Comparison of ENCODE assay signal across 1 cellular context in the genomic region with DNA sequence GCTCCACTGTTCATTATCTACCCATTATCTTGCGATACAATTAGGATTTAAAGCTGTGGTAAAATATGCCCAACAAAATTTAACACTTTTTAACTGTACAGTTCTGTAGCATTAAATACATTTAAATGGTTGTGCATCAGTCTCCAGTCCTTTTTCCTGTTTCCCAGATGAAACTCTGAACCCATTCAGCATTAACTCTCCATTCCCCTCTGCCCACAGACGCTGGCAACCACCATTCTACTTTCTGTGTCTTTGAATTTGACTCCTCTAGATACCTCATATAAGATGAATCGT.
TF ChIP-seq lines count a peak whose summit lies in the region.

No MANE protein-coding gene starts in this region.

TF ChIP-seq in GM23338, 12 proteins besides CTCF, POLR2A, EP300 and RAD21:
- no peak for TF ChIP-seq EZH2 (IDR thresholded peaks at IDR 0.05; ENCODE audit: low read depth, unreplicated experiment)
- no peak for TF ChIP-seq ZNF331 (CRISPR knock-in tag; IDR thresholded peaks at IDR 0.05; ENCODE audit: low read depth)
- TF ChIP-seq ZNF114 (CRISPR knock-in tag; IDR thresholded peaks at IDR 0.05): no peak
- TF ChIP-seq EZH2phosphoT487 (IDR thresholded peaks at IDR 0.05; ENCODE audit: unreplicated experiment): no peak
- TF ChIP-seq, protein P1, sequence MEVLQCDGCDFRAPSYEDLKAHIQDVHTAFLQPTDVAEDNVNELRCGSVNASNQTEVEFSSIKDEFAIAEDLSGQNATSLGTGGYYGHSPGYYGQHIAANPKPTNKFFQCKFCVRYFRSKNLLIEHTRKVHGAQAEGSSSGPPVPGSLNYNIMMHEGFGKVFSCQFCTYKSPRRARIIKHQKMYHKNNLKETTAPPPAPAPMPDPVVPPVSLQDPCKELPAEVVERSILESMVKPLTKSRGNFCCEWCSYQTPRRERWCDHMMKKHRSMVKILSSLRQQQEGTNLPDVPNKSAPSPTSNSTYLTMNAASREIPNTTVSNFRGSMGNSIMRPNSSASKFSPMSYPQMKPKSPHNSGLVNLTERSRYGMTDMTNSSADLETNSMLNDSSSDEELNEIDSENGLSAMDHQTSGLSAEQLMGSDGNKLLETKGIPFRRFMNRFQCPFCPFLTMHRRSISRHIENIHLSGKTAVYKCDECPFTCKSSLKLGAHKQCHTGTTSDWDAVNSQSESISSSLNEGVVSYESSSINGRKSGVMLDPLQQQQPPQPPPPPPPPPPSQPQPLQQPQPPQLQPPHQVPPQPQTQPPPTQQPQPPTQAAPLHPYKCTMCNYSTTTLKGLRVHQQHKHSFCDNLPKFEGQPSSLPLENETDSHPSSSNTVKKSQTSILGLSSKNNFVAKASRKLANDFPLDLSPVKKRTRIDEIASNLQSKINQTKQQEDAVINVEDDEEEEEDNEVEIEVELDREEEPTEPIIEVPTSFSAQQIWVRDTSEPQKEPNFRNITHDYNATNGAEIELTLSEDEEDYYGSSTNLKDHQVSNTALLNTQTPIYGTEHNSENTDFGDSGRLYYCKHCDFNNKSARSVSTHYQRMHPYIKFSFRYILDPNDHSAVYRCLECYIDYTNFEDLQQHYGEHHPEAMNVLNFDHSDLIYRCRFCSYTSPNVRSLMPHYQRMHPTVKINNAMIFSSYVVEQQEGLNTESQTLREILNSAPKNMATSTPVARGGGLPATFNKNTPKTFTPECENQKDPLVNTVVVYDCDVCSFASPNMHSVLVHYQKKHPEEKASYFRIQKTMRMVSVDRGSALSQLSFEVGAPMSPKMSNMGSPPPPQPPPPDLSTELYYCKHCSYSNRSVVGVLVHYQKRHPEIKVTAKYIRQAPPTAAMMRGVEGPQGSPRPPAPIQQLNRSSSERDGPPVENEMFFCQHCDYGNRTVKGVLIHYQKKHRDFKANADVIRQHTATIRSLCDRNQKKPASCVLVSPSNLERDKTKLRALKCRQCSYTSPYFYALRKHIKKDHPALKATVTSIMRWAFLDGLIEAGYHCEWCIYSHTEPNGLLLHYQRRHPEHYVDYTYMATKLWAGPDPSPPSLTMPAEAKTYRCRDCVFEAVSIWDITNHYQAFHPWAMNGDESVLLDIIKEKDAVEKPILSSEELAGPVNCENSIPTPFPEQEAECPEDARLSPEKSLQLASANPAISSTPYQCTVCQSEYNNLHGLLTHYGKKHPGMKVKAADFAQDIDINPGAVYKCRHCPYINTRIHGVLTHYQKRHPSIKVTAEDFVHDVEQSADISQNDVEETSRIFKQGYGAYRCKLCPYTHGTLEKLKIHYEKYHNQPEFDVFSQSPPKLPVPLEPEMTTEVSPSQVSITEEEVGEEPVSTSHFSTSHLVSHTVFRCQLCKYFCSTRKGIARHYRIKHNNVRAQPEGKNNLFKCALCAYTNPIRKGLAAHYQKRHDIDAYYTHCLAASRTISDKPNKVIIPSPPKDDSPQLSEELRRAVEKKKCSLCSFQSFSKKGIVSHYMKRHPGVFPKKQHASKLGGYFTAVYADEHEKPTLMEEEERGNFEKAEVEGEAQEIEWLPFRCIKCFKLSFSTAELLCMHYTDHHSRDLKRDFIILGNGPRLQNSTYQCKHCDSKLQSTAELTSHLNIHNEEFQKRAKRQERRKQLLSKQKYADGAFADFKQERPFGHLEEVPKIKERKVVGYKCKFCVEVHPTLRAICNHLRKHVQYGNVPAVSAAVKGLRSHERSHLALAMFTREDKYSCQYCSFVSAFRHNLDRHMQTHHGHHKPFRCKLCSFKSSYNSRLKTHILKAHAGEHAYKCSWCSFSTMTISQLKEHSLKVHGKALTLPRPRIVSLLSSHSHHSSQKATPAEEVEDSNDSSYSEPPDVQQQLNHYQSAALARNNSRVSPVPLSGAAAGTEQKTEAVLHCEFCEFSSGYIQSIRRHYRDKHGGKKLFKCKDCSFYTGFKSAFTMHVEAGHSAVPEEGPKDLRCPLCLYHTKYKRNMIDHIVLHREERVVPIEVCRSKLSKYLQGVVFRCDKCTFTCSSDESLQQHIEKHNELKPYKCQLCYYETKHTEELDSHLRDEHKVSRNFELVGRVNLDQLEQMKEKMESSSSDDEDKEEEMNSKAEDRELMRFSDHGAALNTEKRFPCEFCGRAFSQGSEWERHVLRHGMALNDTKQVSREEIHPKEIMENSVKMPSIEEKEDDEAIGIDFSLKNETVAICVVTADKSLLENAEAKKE (CRISPR knock-in tag; IDR thresholded peaks at IDR 0.05): no peak
- TF ChIP-seq, protein P2, sequence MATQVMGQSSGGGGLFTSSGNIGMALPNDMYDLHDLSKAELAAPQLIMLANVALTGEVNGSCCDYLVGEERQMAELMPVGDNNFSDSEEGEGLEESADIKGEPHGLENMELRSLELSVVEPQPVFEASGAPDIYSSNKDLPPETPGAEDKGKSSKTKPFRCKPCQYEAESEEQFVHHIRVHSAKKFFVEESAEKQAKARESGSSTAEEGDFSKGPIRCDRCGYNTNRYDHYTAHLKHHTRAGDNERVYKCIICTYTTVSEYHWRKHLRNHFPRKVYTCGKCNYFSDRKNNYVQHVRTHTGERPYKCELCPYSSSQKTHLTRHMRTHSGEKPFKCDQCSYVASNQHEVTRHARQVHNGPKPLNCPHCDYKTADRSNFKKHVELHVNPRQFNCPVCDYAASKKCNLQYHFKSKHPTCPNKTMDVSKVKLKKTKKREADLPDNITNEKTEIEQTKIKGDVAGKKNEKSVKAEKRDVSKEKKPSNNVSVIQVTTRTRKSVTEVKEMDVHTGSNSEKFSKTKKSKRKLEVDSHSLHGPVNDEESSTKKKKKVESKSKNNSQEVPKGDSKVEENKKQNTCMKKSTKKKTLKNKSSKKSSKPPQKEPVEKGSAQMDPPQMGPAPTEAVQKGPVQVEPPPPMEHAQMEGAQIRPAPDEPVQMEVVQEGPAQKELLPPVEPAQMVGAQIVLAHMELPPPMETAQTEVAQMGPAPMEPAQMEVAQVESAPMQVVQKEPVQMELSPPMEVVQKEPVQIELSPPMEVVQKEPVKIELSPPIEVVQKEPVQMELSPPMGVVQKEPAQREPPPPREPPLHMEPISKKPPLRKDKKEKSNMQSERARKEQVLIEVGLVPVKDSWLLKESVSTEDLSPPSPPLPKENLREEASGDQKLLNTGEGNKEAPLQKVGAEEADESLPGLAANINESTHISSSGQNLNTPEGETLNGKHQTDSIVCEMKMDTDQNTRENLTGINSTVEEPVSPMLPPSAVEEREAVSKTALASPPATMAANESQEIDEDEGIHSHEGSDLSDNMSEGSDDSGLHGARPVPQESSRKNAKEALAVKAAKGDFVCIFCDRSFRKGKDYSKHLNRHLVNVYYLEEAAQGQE (IDR thresholded peaks at IDR 0.05; ENCODE audit: unreplicated experiment): no peak
